In the genomic region with DNA sequence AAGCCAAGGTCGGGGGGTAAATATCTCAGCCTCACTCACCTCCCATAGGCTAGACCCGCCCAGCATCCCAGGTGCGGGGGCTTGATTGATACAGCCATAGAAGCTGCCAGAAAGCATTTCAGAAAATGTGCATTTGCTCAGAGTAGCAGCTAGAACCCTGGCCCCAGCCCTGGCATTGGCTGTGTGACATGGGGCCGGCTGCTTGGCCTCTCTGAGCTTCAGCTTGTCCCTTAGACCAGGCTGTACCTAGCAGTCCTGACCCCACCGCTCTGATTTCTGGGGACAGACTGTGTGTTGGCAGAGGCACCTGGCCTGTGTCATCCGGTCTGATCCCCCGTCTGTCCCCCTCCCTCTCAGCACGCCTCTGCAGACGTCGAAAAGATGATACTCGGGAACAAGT, we compare ENCODE assay signal across 14 cellular contexts. TPM values are rescaled to one million over a fixed set of nuclear protein-coding genes. Genes with fewer than 3 reads are reported as not detected.
DNase-seq lines count a peak whose midpoint lies in the region.
"Had no signal": no experiment of that assay in that cellular context is flagged by ENCODE, and none has a peak within 500 bp of the region (broad histone marks: within the 10 kb centered on the region; RNA-seq: fewer than 3 reads in every experiment).

No MANE protein-coding gene starts in this region.

- no peak overlapping the region for H2BK15ac ChIP-seq in neuronal stem cell (ENCODE audit: low read length)

- peaks cover 71% of the 10 kb centered on the region for H3K36me3 Mint-ChIP-seq in activated CD4-positive, alpha-beta memory T cell treated with anti-CD3 and anti-CD28 coated beads for 36 hours
- H3K36me3 Mint-ChIP-seq in activated CD4-positive, alpha-beta memory T cell treated with anti-CD3 and anti-CD28 coated beads, Interleukin-2, amount 10 ng/mL, durations not matched to agents 7 days and 5 days (ENCODE audit: low read depth): peaks cover 83% of the 10 kb centered on the region

- no peaks in the 10 kb centered on the region for H3K27me3 Mint-ChIP-seq in activated CD4-positive, alpha-beta memory T cell treated with anti-CD3 and anti-CD28 coated beads for 36 hours
- H3K27me3 Mint-ChIP-seq in activated CD4-positive, alpha-beta memory T cell treated with anti-CD3 and anti-CD28 coated beads, Interleukin-2, amount 10 ng/mL, durations not matched to agents 7 days and 5 days: no peaks in the 10 kb centered on the region

- no peaks in the 10 kb centered on the region for H3K4me1 ChIP-seq in neuronal stem cell (ENCODE audit: control insufficient read depth in 2 of 2, insufficient read depth in 1 of 2, low read depth in 1 of 2, low read length in 2 of 2)
- H3K4me1 ChIP-seq: HAP-1 had no signal

- no peak overlapping the region for H4K8ac ChIP-seq in neuronal stem cell (ENCODE audit: low read depth, low read length)

- DNase-seq in activated CD4-positive, alpha-beta memory T cell treated with anti-CD3 and anti-CD28 coated beads for 36 hours: no peak
- DNase-seq in activated CD4-positive, alpha-beta memory T cell treated with anti-CD3 and anti-CD28 coated beads, Interleukin-2, amount 10 ng/mL, durations not matched to agents 7 days and 5 days: no peak
- DNase-seq in neuronal stem cell (ENCODE audit: low spot score) (no peak), COLO668 (lab: John Stamatoyannopoulos, UW; ENCODE audit: unreplicated experiment) (no peak)
- DNase-seq: 8988T, DMS53, Kasumi-1, NCI-H1105 treated with DMSO at 0.1 percent for 48 hours, NCI-H187 treated with DMSO at 0.1 percent for 48 hours, NCI-H446, NCI-H748 treated with DMSO at 0.1 percent for 48 hours, PC-3 had no signal

- H3K4ac ChIP-seq in neuronal stem cell (ENCODE audit: low read length): no peak overlapping the region

- H2BK12ac ChIP-seq in neuronal stem cell (ENCODE audit: low read length): no peak overlapping the region

- no peak overlapping the region for H3K4me3 ChIP-seq in neuronal stem cell (ENCODE audit: low read length in 2 of 2)
- H3K4me3 ChIP-seq: HAP-1 had no signal

- peaks cover 69 to 99% of the 10 kb centered on the region in 2 donors for H3K36me3 ChIP-seq in neuronal stem cell (replicated peaks in 1 of 2; ENCODE audit: control insufficient read depth in 2 of 2, insufficient read depth in 2 of 2, low read length in 2 of 2)

- peak overlapping the region; percentile 43 for H3K23ac ChIP-seq in neuronal stem cell (ENCODE audit: low read depth, low read length, poor library complexity)

- no peak overlapping the region for H3K14ac ChIP-seq in neuronal stem cell (ENCODE audit: low read length)

- H2AFZ ChIP-seq in neuronal stem cell (ENCODE audit: low read length): no peak overlapping the region

- H3K27ac ChIP-seq in neuronal stem cell (replicated peaks; ENCODE audit: low read length): no peak overlapping the region

- CTCF ChIA-PET in activated CD4-positive, alpha-beta memory T cell treated with anti-CD3 and anti-CD28 coated beads for 36 hours (lab: Charles Lee): interaction anchor here (1.3 to 1.5 kb wide), 2 partner anchors 16 to 85 kb away, joined by 4 read pairs; no protein-coding TSS in a partner anchor
- CTCF ChIA-PET in activated CD4-positive, alpha-beta memory T cell treated with anti-CD3 and anti-CD28 coated beads, Interleukin-2, amount 10 ng/mL, durations not matched to agents 7 days and 5 days (lab: Charles Lee): interaction anchor here (1.1 kb wide), 1 partner anchor 86 kb away, joined by 3 read pairs; no protein-coding TSS in a partner anchor

- no peak overlapping the region for H2AK5ac ChIP-seq in neuronal stem cell (ENCODE audit: low read depth, low read length)

- no peaks in the 10 kb centered on the region for H3K9me3 Mint-ChIP-seq in activated CD4-positive, alpha-beta memory T cell treated with anti-CD3 and anti-CD28 coated beads for 36 hours
- H3K9me3 Mint-ChIP-seq in activated CD4-positive, alpha-beta memory T cell treated with anti-CD3 and anti-CD28 coated beads, Interleukin-2, amount 10 ng/mL, durations not matched to agents 7 days and 5 days: no peaks in the 10 kb centered on the region

- peaks cover 0 to 4% of the 10 kb centered on the region in 2 donors for H3K9me3 ChIP-seq in neuronal stem cell (replicated peaks in 1 of 2; ENCODE audit: control insufficient read depth in 2 of 2, insufficient read depth in 1 of 2, low read depth in 1 of 2, low read length in 2 of 2)
- H3K9me3 ChIP-seq: HAP-1 had no signal

- H3K18ac ChIP-seq in neuronal stem cell (ENCODE audit: low read length): no peak overlapping the region

- peaks cover under 1% of the 10 kb centered on the region for H3K4me1 Mint-ChIP-seq in activated CD4-positive, alpha-beta memory T cell treated with anti-CD3 and anti-CD28 coated beads for 36 hours (ENCODE audit: low read depth)
- H3K4me1 Mint-ChIP-seq in activated CD4-positive, alpha-beta memory T cell treated with anti-CD3 and anti-CD28 coated beads, Interleukin-2, amount 10 ng/mL, durations not matched to agents 7 days and 5 days: peaks cover 11% of the 10 kb centered on the region

- H3K9ac ChIP-seq in neuronal stem cell (ENCODE audit: low read depth, low read length, poor library complexity): no peak overlapping the region

- H3K4me3 Mint-ChIP-seq in activated CD4-positive, alpha-beta memory T cell treated with anti-CD3 and anti-CD28 coated beads for 36 hours: no peak overlapping the region
- no peak overlapping the region for H3K4me3 Mint-ChIP-seq in activated CD4-positive, alpha-beta memory T cell treated with anti-CD3 and anti-CD28 coated beads, Interleukin-2, amount 10 ng/mL, durations not matched to agents 7 days and 5 days

- H2BK120ac ChIP-seq in neuronal stem cell (ENCODE audit: low read depth, low read length): no peak overlapping the region

- H3K79me1 ChIP-seq in neuronal stem cell (ENCODE audit: low read depth, low read length): peaks cover 3% of the 10 kb centered on the region

- POLR2A ChIA-PET in activated CD4-positive, alpha-beta memory T cell treated with anti-CD3 and anti-CD28 coated beads for 36 hours (lab: Charles Lee): interaction anchor here (0.8 kb wide), 1 partner anchor 9 kb away, joined by 3 read pairs; no protein-coding TSS in a partner anchor
- POLR2A ChIA-PET in activated CD4-positive, alpha-beta memory T cell treated with anti-CD3 and anti-CD28 coated beads, Interleukin-2, amount 10 ng/mL, durations not matched to agents 7 days and 5 days (lab: Charles Lee): interaction anchor here (0.9 to 2.2 kb wide), 3 partner anchors 9 to 85 kb away, joined by 3 to 7 read pairs (median 4); a partner anchor contains a TSS

- no peak overlapping the region for H3K4me2 ChIP-seq in neuronal stem cell (ENCODE audit: insufficient read depth, low read length, poor library complexity, severe bottlenecking)

- intact Hi-C loops in activated CD4-positive, alpha-beta memory T cell treated with anti-CD3 and anti-CD28 coated beads for 36 hours (cut with micrococcal nuclease): no loop called here

- no peak overlapping the region for H2BK5ac ChIP-seq in neuronal stem cell (ENCODE audit: low read length)

- no peak overlapping the region for H4K91ac ChIP-seq in neuronal stem cell (ENCODE audit: low read depth, low read length, poor library complexity)

- H3K27ac Mint-ChIP-seq in activated CD4-positive, alpha-beta memory T cell treated with anti-CD3 and anti-CD28 coated beads for 36 hours: peak overlapping the region; percentile 38
- no peak overlapping the region for H3K27ac Mint-ChIP-seq in activated CD4-positive, alpha-beta memory T cell treated with anti-CD3 and anti-CD28 coated beads, Interleukin-2, amount 10 ng/mL, durations not matched to agents 7 days and 5 days

- WGBS in neuronal stem cell (ENCODE audit: extremely low coverage in 2 of 2, insufficient read length in 2 of 2, insufficient replicate concordance in 1 of 2), 2 donors: no CpG with 5 or more reads among the region's 11 CpGs

- no peaks in the 10 kb centered on the region for H3K27me3 ChIP-seq in neuronal stem cell (ENCODE audit: control insufficient read depth in 3 of 3, insufficient read depth in 3 of 3, low read depth in 1 of 3, low read length in 3 of 3)

RNA-seq across cellular contexts. Expression of a gene that starts 15.4 kb away (rescaled TPM):
- 100 to 1,000 TPM; 146 to 154 TPM for total RNA-seq in activated CD4-positive, alpha-beta memory T cell treated with anti-CD3 and anti-CD28 coated beads for 36 hours
- 100 to 1,000 TPM; 141 to 147 TPM for total RNA-seq in activated CD4-positive, alpha-beta memory T cell treated with anti-CD3 and anti-CD28 coated beads, Interleukin-2, amount 10 ng/mL, durations not matched to agents 7 days and 5 days
- 43.0 TPM for polyA plus RNA-seq in neuronal stem cell (2013, experiment 1 of 2)
- polyA plus RNA-seq in neuronal stem cell (2013, experiment 2 of 2): 44.3 TPM

RNA-seq across cellular contexts. Expression of a gene that starts 16.4 kb away (rescaled TPM):
- total RNA-seq in activated CD4-positive, alpha-beta memory T cell treated with anti-CD3 and anti-CD28 coated beads for 36 hours: 10 to 100 TPM; 23.6 to 26.1 TPM
- 100 to 1,000 TPM; 101 to 110 TPM for total RNA-seq in activated CD4-positive, alpha-beta memory T cell treated with anti-CD3 and anti-CD28 coated beads, Interleukin-2, amount 10 ng/mL, durations not matched to agents 7 days and 5 days
- polyA plus RNA-seq in neuronal stem cell (2013, experiment 1 of 2): 0.01 TPM
- 0.04 TPM for polyA plus RNA-seq in neuronal stem cell (2013, experiment 2 of 2)
- total RNA-seq: SK-MEL-5 had no signal

RNA-seq across cellular contexts. Expression of a gene that starts 46.2 kb away (rescaled TPM):
- not detected for total RNA-seq in activated CD4-positive, alpha-beta memory T cell treated with anti-CD3 and anti-CD28 coated beads for 36 hours
- not detected for total RNA-seq in activated CD4-positive, alpha-beta memory T cell treated with anti-CD3 and anti-CD28 coated beads, Interleukin-2, amount 10 ng/mL, durations not matched to agents 7 days and 5 days
- not detected for polyA plus RNA-seq in neuronal stem cell (2013, experiment 1 of 2)
- polyA plus RNA-seq in neuronal stem cell (2013, experiment 2 of 2): not detected
- total RNA-seq: SK-MEL-5 had no signal

RNA-seq across cellular contexts. Expression of a gene that starts 50.8 kb away (rescaled TPM):
- total RNA-seq in activated CD4-positive, alpha-beta memory T cell treated with anti-CD3 and anti-CD28 coated beads for 36 hours: 100 to 1,000 TPM; 497 to 515 TPM
- 100 to 1,000 TPM; 592 to 611 TPM for total RNA-seq in activated CD4-positive, alpha-beta memory T cell treated with anti-CD3 and anti-CD28 coated beads, Interleukin-2, amount 10 ng/mL, durations not matched to agents 7 days and 5 days
- polyA plus RNA-seq in neuronal stem cell (2013, experiment 1 of 2): 413 TPM
- 408 TPM for polyA plus RNA-seq in neuronal stem cell (2013, experiment 2 of 2)

RNA-seq across cellular contexts. Expression of a gene that starts 58.1 kb away (rescaled TPM):
- total RNA-seq in activated CD4-positive, alpha-beta memory T cell treated with anti-CD3 and anti-CD28 coated beads for 36 hours: 10 to 100 TPM; 43.8 to 44.3 TPM
- total RNA-seq in activated CD4-positive, alpha-beta memory T cell treated with anti-CD3 and anti-CD28 coated beads, Interleukin-2, amount 10 ng/mL, durations not matched to agents 7 days and 5 days: 10 to 100 TPM; 66.0 to 70.8 TPM
- polyA plus RNA-seq in neuronal stem cell (2013, experiment 1 of 2): 87.0 TPM
- polyA plus RNA-seq in neuronal stem cell (2013, experiment 2 of 2): 83.2 TPM
